Comparison of ENCODE assay signal across 17 cellular contexts in genomic region chr14:68971411-68972035, GRCh38. TPM values are rescaled to one million over a fixed set of nuclear protein-coding genes. Genes with fewer than 3 reads are reported as not detected.
A peak's percentile ranks its signal among the peaks of the same experiment; 100 is the strongest.
DNase-seq lines count a peak whose midpoint lies in the region; ATAC-seq, FAIRE-seq and TF ChIP-seq lines count a peak whose summit lies in the region.
"Had no signal": no experiment of that assay in that cellular context is flagged by ENCODE, and none has a peak within 500 bp of the region (broad histone marks: within the 10 kb centered on the region; RNA-seq: fewer than 3 reads in every experiment).

No MANE protein-coding gene starts in this region.

- H3K36me3 ChIP-seq in breast epithelium (no peaks in the 10 kb centered on the region), vagina (no peaks in the 10 kb centered on the region), heart left ventricle (peaks cover 0 to 43% (median 22%) of the 10 kb centered on the region in 9 donors)

- TF ChIP-seq CTCF in breast epithelium (IDR thresholded peaks at IDR 0.05) (no peak), vagina (IDR thresholded peaks at IDR 0.05) (no peak), heart left ventricle (IDR thresholded peaks at IDR 0.05) (no peak)

- H3K4me1 ChIP-seq in breast epithelium (peaks cover 16 to 84% of the 10 kb centered on the region in 2 donors), vagina (peaks cover 75% of the 10 kb centered on the region), heart left ventricle (peaks cover 20 to 96% (median 65%) of the 10 kb centered on the region in 12 donors)

- no peak for ATAC-seq in naive thymus-derived CD8-positive, alpha-beta T cell
- no peak for ATAC-seq in esophagus mucosa
- no peak for ATAC-seq in heart left ventricle
- ATAC-seq: GM23338, natural killer cell had no signal

- peak overlapping the region; percentile 98 for H3K27ac Mint-ChIP-seq in activated naive CD4-positive, alpha-beta T cell treated with anti-CD3 and anti-CD28 coated beads, Interleukin-2, amount 50 U/mL, for 24 hours
- peak overlapping the region; percentile 96 to 100 (median 100) for H3K27ac Mint-ChIP-seq in naive thymus-derived CD8-positive, alpha-beta T cell
- H3K27ac Mint-ChIP-seq: GM23338 had no signal

- H3K4me1 Mint-ChIP-seq in activated naive CD4-positive, alpha-beta T cell treated with anti-CD3 and anti-CD28 coated beads, Interleukin-2, amount 50 U/mL, for 24 hours, result peaks cover 87% of the 10 kb centered on the region
- H3K4me1 Mint-ChIP-seq in naive thymus-derived CD8-positive, alpha-beta T cell, result peaks cover 58 to 97% (median 93%) of the 10 kb centered on the region in 4 donors

- no peaks in the 10 kb centered on the region for H3K27me3 Mint-ChIP-seq in activated naive CD4-positive, alpha-beta T cell treated with anti-CD3 and anti-CD28 coated beads, Interleukin-2, amount 50 U/mL, for 24 hours
- no peaks in the 10 kb centered on the region for H3K27me3 Mint-ChIP-seq in naive thymus-derived CD8-positive, alpha-beta T cell

- H3K9me3 ChIP-seq in breast epithelium, result no peaks in the 10 kb centered on the region
- no peaks in the 10 kb centered on the region for H3K9me3 ChIP-seq in vagina
- peaks cover 0 to 5% (median 0%) of the 10 kb centered on the region in 12 donors for H3K9me3 ChIP-seq in heart left ventricle
- H3K9me3 ChIP-seq: MG63 had no signal

- no peak for TF ChIP-seq POLR2A in breast epithelium (IDR thresholded peaks at IDR 0.05)
- TF ChIP-seq POLR2A in vagina (IDR thresholded peaks at IDR 0.05), result no peak
- TF ChIP-seq POLR2A in H54 (IDR thresholded peaks at IDR 0.05; ENCODE audit: low read depth, low read length), result no peak
- no peak for TF ChIP-seq POLR2A in heart left ventricle (IDR thresholded peaks at IDR 0.05)

- peak overlapping the region in 1 of 3 donors; percentile 23 for H3K4me3 ChIP-seq in breast epithelium
- no peak overlapping the region for H3K4me3 ChIP-seq in vagina
- H3K4me3 ChIP-seq in heart left ventricle, result no peak overlapping the region
- H3K4me3 ChIP-seq: GM23338, MG63 had no signal

- intact Hi-C loops in breast epithelium (cut with DNase I; ENCODE audit: low total_unique reads) (loop anchor here (10.0 kb wide), 1 partner anchor 827 kb away; no protein-coding TSS in a partner anchor), vagina (cut with DNase I) (loop anchor here (10.0 kb wide), 1 partner anchor 57 kb away; no protein-coding TSS in a partner anchor), heart left ventricle (cut with DNase I) (loop anchor here in 3 of 10 donors (10.0 kb wide), 3 partner anchors 57 to 113 kb away; no protein-coding TSS in a partner anchor)

- H3K4me3 Mint-ChIP-seq in activated naive CD4-positive, alpha-beta T cell treated with anti-CD3 and anti-CD28 coated beads, Interleukin-2, amount 50 U/mL, for 24 hours, result peak overlapping the region; percentile 40
- H3K4me3 Mint-ChIP-seq in naive thymus-derived CD8-positive, alpha-beta T cell, result peak overlapping the region; percentile 16 to 94 (median 85)
- H3K4me3 Mint-ChIP-seq: GM23338, natural killer cell had no signal

- H3K27me3 ChIP-seq in breast epithelium (no peaks in the 10 kb centered on the region), vagina (no peaks in the 10 kb centered on the region), heart left ventricle (no peaks in the 10 kb centered on the region)
- H3K27me3 ChIP-seq: MG63 had no signal

- 79 to 87% (median 85%) methylated on average over 9 of the region's 9 CpGs for WGBS in heart left ventricle, 4 donors

- DNase-seq in activated naive CD4-positive, alpha-beta T cell treated with Interleukin-2 at 50 U/mL for 16 hours, result no peak
- no peak for DNase-seq in breast epithelium (ENCODE audit: low spot score in 2 of 2)
- DNase-seq in naive thymus-derived CD8-positive, alpha-beta T cell, result no peak
- DNase-seq in vagina (ENCODE audit: extremely low spot score in 2 of 2), result no peak
- no peak for DNase-seq in H54 (ENCODE audit: insufficient read length, low spot score)
- no peak for DNase-seq in heart left ventricle
- DNase-seq: activated naive CD4-positive, alpha-beta T cell treated with anti-CD3 and anti-CD28 coated beads, Interleukin-2, amount 50 U/mL, for 16 hours; DND-41; effector CD4-positive, alpha-beta T cell; kidney; MG63; natural killer cell; small intestine had no signal

- peak overlapping the region; percentile 83 to 99 for H3K27ac ChIP-seq in breast epithelium
- H3K27ac ChIP-seq in vagina, result peak overlapping the region; percentile 53
- H3K27ac ChIP-seq in heart left ventricle, result peak overlapping the region in 1 of 12 donors; percentile 98

- POLR2A ChIA-PET in naive thymus-derived CD8-positive, alpha-beta T cell (lab: Charles Lee), result interaction anchor here (1.0 to 1.6 kb wide), 3 partner anchors 11 to 18 kb away, joined by 3 to 4 read pairs (median 4); no protein-coding TSS in a partner anchor

- peaks cover 23% of the 10 kb centered on the region for H3K36me3 Mint-ChIP-seq in activated naive CD4-positive, alpha-beta T cell treated with anti-CD3 and anti-CD28 coated beads, Interleukin-2, amount 50 U/mL, for 24 hours
- peaks cover 8 to 47% (median 27%) of the 10 kb centered on the region in 3 donors for H3K36me3 Mint-ChIP-seq in naive thymus-derived CD8-positive, alpha-beta T cell
- H3K36me3 Mint-ChIP-seq: natural killer cell had no signal

- no peaks in the 10 kb centered on the region for H3K9me3 Mint-ChIP-seq in activated naive CD4-positive, alpha-beta T cell treated with anti-CD3 and anti-CD28 coated beads, Interleukin-2, amount 50 U/mL, for 24 hours
- H3K9me3 Mint-ChIP-seq in naive thymus-derived CD8-positive, alpha-beta T cell, result peaks cover 0 to 4% (median 0%) of the 10 kb centered on the region in 9 donors
- H3K9me3 Mint-ChIP-seq: GM23338, natural killer cell had no signal

- FAIRE-seq in H54 (lab: Jason Lieb, UNC), result no peak
- FAIRE-seq: GM12892, kidney, small intestine had no signal

RNA-seq across cellular contexts. Expression of gene ACTN1, which starts 7.6 kb away (rescaled TPM):
- total RNA-seq in breast epithelium (100 to 1,000 TPM in 2 of 3 donors, 10 to 100 TPM in 1; 75.0 to 295 (median 290) TPM), vagina (209 TPM), esophagus mucosa (117 TPM), heart left ventricle (100 to 1,000 TPM in 6 of 9 donors, 10 to 100 TPM in 3; 63.6 to 252 (median 110) TPM)
- 100 to 1,000 TPM; 333 to 341 TPM for total RNA-seq in naive thymus-derived CD8-positive, alpha-beta T cell
- polyA plus RNA-seq in naive thymus-derived CD8-positive, alpha-beta T cell, result 100 to 1,000 TPM; 144 to 436 (median 267) TPM
- 10 to 100 TPM; 48.4 to 88.2 TPM for polyA plus RNA-seq in heart left ventricle
